Comparison of ENCODE assay signal across 29 cellular contexts in genomic region chr2:123777116-123777515, GRCh38.
"Had no signal": no experiment of that assay in that cellular context is flagged by ENCODE, and none has a peak within 500 bp of the region (broad histone marks: within the 10 kb centered on the region; RNA-seq: fewer than 3 reads in every experiment).

No MANE protein-coding gene starts in this region.

- ATAC-seq: naive thymus-derived CD8-positive, alpha-beta T cell; natural killer cell treated with Interleukin-12 subunit alpha and Interleukin-12 subunit beta and Interleukin-15 and Interleukin-18, amount 100 ng/mL, for 72 hours; pancreas; sciatic nerve; stimulated activated effector memory CD8-positive, alpha-beta T cell treated with anti-CD3 and anti-CD28 coated beads, Interleukin-12 subunit alpha, Interleukin-12 subunit beta, amount 100 ng/mL, for 72 hours; stimulated activated naive CD8-positive, alpha-beta T cell treated with anti-CD3 and anti-CD28 coated beads, Interleukin-15, amount 100 ng/mL, for 72 hours; stimulated activated naive CD8-positive, alpha-beta T cell treated with anti-CD3 and anti-CD28 coated beads, Interleukin-15, Interleukin-2, amounts not matched to agents 100 U/mL and 50 U/mL, for 24 hours; upper lobe of right lung had no signal

- DNase-seq: naive B cell; naive thymus-derived CD8-positive, alpha-beta T cell; nephron progenitor cell; nucleus accumbens; pancreas; retina; stimulated activated CD4-positive, alpha-beta T cell treated with anti-CD3 and anti-CD28 coated beads, Interleukin-15, amount 100 ng/mL, for 24 hours; stimulated activated CD4-positive, alpha-beta T cell treated with anti-CD3 and anti-CD28 coated beads, Interleukin-2, amount 100 ng/mL, for 24 hours; stimulated activated CD4-positive, alpha-beta T cell treated with anti-CD3 and anti-CD28 coated beads, Interleukin-2, amount 100 ng/mL, for 48 hours; stimulated activated CD4-positive, alpha-beta T cell treated with anti-CD3 and anti-CD28 coated beads, Interleukin-4, amount 100 ng/mL, for 24 hours; stimulated activated naive CD4-positive, alpha-beta T cell; stimulated activated naive CD8-positive, alpha-beta T cell treated with anti-CD3 and anti-CD28 coated beads, Interleukin-15, amount 100 ng/mL, for 72 hours; stimulated activated naive CD8-positive, alpha-beta T cell treated with anti-CD3 and anti-CD28 coated beads, Interleukin-15, Interleukin-2, amounts not matched to agents 100 U/mL and 50 U/mL, for 24 hours; substantia nigra; testis; tibial artery; transverse colon; upper lobe of right lung; uterus had no signal

- FAIRE-seq: pancreas had no signal

- H3K4me1 Mint-ChIP-seq: naive B cell; neural crest cell; stimulated activated effector memory CD8-positive, alpha-beta T cell treated with anti-CD3 and anti-CD28 coated beads, Interleukin-12 subunit alpha, Interleukin-12 subunit beta, amount 100 ng/mL, for 72 hours; stimulated activated naive CD8-positive, alpha-beta T cell treated with anti-CD3 and anti-CD28 coated beads, Interleukin-15, amount 100 ng/mL, for 72 hours had no signal

- H3K4me3 Mint-ChIP-seq: naive B cell; naive thymus-derived CD8-positive, alpha-beta T cell; natural killer cell treated with Interleukin-12 subunit alpha and Interleukin-12 subunit beta and Interleukin-15 and Interleukin-18, amount 100 ng/mL, for 72 hours; nephron progenitor cell; neural crest cell; stimulated activated effector memory CD8-positive, alpha-beta T cell treated with anti-CD3 and anti-CD28 coated beads, Interleukin-12 subunit alpha, Interleukin-12 subunit beta, amount 100 ng/mL, for 72 hours; stimulated activated naive CD8-positive, alpha-beta T cell treated with anti-CD3 and anti-CD28 coated beads, Interleukin-15, amount 100 ng/mL, for 72 hours; type B pancreatic cell had no signal

- H3K9me3 Mint-ChIP-seq: nephron progenitor cell, type B pancreatic cell had no signal

- H3K27ac ChIP-seq: neutrophil, pancreas, prostate gland, right atrium auricular region, skin epidermis, suprapubic skin, testis, tibial artery, transverse colon, upper lobe of right lung, uterus had no signal

- H3K27me3 Mint-ChIP-seq: naive B cell; naive thymus-derived CD8-positive, alpha-beta T cell; natural killer cell treated with Interleukin-12 subunit alpha and Interleukin-12 subunit beta and Interleukin-15 and Interleukin-18, amount 100 ng/mL, for 72 hours; stimulated activated naive CD8-positive, alpha-beta T cell treated with anti-CD3 and anti-CD28 coated beads, Interleukin-15, amount 100 ng/mL, for 72 hours; type B pancreatic cell had no signal

- H3K27me3 ChIP-seq: neutrophil, pancreas, right atrium auricular region, suprapubic skin, testis, tibial artery, transverse colon, upper lobe of right lung, uterus had no signal

- H3K4me1 ChIP-seq: pancreas, prostate gland, right atrium auricular region, suprapubic skin, testis, tibial artery, transverse colon, upper lobe of right lung, uterus had no signal

- H3K4me3 ChIP-seq: pancreas, prostate gland, right atrium auricular region, skin epidermis, suprapubic skin, testis, tibial artery, transverse colon, upper lobe of right lung, uterus had no signal

- H3K36me3 Mint-ChIP-seq: naive B cell; naive thymus-derived CD8-positive, alpha-beta T cell; natural killer cell treated with Interleukin-12 subunit alpha and Interleukin-12 subunit beta and Interleukin-15 and Interleukin-18, amount 100 ng/mL, for 72 hours; stimulated activated effector memory CD8-positive, alpha-beta T cell treated with anti-CD3 and anti-CD28 coated beads, Interleukin-12 subunit alpha, Interleukin-12 subunit beta, amount 100 ng/mL, for 72 hours; type B pancreatic cell had no signal

- H3K27ac Mint-ChIP-seq: naive B cell; naive thymus-derived CD8-positive, alpha-beta T cell; natural killer cell treated with Interleukin-12 subunit alpha and Interleukin-12 subunit beta and Interleukin-15 and Interleukin-18, amount 100 ng/mL, for 72 hours; nephron progenitor cell; stimulated activated effector memory CD8-positive, alpha-beta T cell treated with anti-CD3 and anti-CD28 coated beads, Interleukin-12 subunit alpha, Interleukin-12 subunit beta, amount 100 ng/mL, for 72 hours; stimulated activated naive CD8-positive, alpha-beta T cell treated with anti-CD3 and anti-CD28 coated beads, Interleukin-15, amount 100 ng/mL, for 72 hours; type B pancreatic cell had no signal

- H3K9me3 ChIP-seq: neutrophil, pancreas, prostate gland, right atrium auricular region, suprapubic skin, testis, tibial artery, transverse colon, upper lobe of right lung, uterus had no signal

- H3K36me3 ChIP-seq: neutrophil, pancreas, prostate gland, right atrium auricular region, suprapubic skin, tibial artery, transverse colon, upper lobe of right lung, uterus had no signal
